ENCODE assay signal across 1 cellular context in genomic region chr13:86974251-86974994, GRCh38.
TF ChIP-seq lines count a peak whose summit lies in the region.

No MANE protein-coding gene starts in this region.

TF ChIP-seq in HepG2, 621 proteins besides CTCF, POLR2A, EP300 and RAD21 (continued from another document):
- TF ChIP-seq AHDC1 (CRISPR knock-in tag; IDR thresholded peaks at IDR 0.05; ENCODE audit: borderline replicate concordance) (no peak), NRL (CRISPR knock-in tag; IDR thresholded peaks at IDR 0.05; ENCODE audit: borderline replicate concordance) (no peak)
TF ChIP-seq in HepG2: peak in this region for 0.
